9 cellular contexts compared by ENCODE assay signal in the genomic region with DNA sequence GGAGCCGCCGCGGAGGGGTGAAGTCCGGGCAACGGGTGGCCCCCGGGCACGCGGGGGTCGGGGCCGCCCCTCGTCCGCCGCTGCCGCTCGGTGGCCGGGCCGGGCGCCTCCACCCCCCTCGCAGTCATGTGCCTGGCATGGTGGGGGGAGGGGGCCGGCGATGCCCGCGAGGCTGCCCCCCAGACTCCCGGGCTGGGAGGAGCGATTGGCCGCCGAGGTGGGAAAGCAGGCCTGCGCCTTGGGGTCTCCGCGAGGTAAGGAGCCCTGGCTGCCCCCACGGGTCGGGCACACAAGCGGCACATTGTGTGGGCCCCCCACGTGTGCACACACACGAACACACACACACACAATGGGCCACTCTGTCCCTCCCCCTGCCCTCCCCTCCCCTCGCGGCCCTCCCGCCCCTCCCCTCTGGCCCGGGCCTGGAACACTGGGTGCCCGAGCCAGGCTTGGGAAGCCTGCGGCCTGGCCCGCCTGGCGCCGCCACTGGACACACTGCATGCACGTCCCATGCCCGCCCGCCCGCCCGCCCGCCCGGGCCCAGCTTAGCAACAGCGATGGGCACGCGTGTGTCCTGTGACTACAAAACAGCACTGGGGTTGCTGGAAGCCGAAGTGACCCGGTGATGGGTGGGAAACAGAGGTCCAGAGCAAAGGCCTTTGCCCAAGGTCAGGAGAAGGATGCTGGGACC. TPM values are rescaled to one million over a fixed set of nuclear protein-coding genes. Genes with fewer than 3 reads are reported as not detected.
DNase-seq lines count a peak whose midpoint lies in the region; ATAC-seq, FAIRE-seq and TF ChIP-seq lines count a peak whose summit lies in the region.
"Had no signal": no experiment of that assay in that cellular context is flagged by ENCODE, and none has a peak within 500 bp of the region (broad histone marks: within the 10 kb centered on the region; RNA-seq: fewer than 3 reads in every experiment).

No MANE protein-coding gene starts in this region.

- dilution Hi-C loops in keratinocyte (cut with MboI; ENCODE audit: extremely low pct_ligation_motif_present, low sequenced_read_pairs) = no loop called here

- H4K20me1 ChIP-seq in keratinocyte (ENCODE audit: control insufficient read depth, extremely low read depth, insufficient read depth, low read length) = no peaks in the 10 kb centered on the region

- H3K9me3 Mint-ChIP-seq in activated naive CD8-positive, alpha-beta T cell treated with anti-CD3 and anti-CD28 coated beads, Interleukin-2, amount 50 U/mL, for 24 hours = no peaks in the 10 kb centered on the region
- H3K9me3 Mint-ChIP-seq: central memory CD8-positive, alpha-beta T cell had no signal

- peaks cover 11% of the 10 kb centered on the region for H3K27me3 Mint-ChIP-seq in activated naive CD8-positive, alpha-beta T cell treated with anti-CD3 and anti-CD28 coated beads, Interleukin-2, amount 50 U/mL, for 24 hours
- H3K27me3 Mint-ChIP-seq: central memory CD8-positive, alpha-beta T cell had no signal

- peak overlapping the region; percentile 71 for H3K4me2 ChIP-seq in keratinocyte (ENCODE audit: control insufficient read depth, extremely low read depth, insufficient read depth, low read depth, low read length)

- no peaks in the 10 kb centered on the region for H3K9me1 ChIP-seq in keratinocyte (ENCODE audit: control insufficient read depth, extremely low read depth, insufficient read depth, low read length)

- ATAC-seq in thoracic aorta (ENCODE audit: insufficient number of reproducible peaks, low FRiP score, low read depth) = peak; percentile 40
- no peak for ATAC-seq in activated naive CD8-positive, alpha-beta T cell treated with anti-CD3 and anti-CD28 coated beads, Interleukin-2, amount 50 U/mL, for 24 hours
- ATAC-seq in GM18868 (IDR thresholded peaks at IDR 0.05; ENCODE audit: unreplicated experiment) = no peak
- ATAC-seq in HG03521 (IDR thresholded peaks at IDR 0.05; ENCODE audit: unreplicated experiment) = no peak

- no peaks in the 10 kb centered on the region for H3K4me1 Mint-ChIP-seq in activated naive CD8-positive, alpha-beta T cell treated with anti-CD3 and anti-CD28 coated beads, Interleukin-2, amount 50 U/mL, for 24 hours
- H3K4me1 Mint-ChIP-seq: central memory CD8-positive, alpha-beta T cell had no signal

- H3K4me3 ChIP-seq in bronchial epithelial cell (ENCODE audit: low read depth, low read length) (peak overlapping the region; percentile 50), keratinocyte (ENCODE audit: control insufficient read depth in 2 of 3, extremely low read depth in 1 of 3, insufficient read depth in 2 of 3, low read depth in 1 of 3, low read length in 3 of 3) (peak overlapping the region; percentile 48 to 60 (median 48)), thoracic aorta (peak overlapping the region; percentile 65)

- no peak for FAIRE-seq in bronchial epithelial cell (lab: Jason Lieb, UNC)
- FAIRE-seq in keratinocyte (lab: Jason Lieb, UNC) = no peak

- H3K36me3 ChIP-seq in bronchial epithelial cell (ENCODE audit: control insufficient read depth, insufficient read depth, low read length) = peaks cover 7% of the 10 kb centered on the region
- no peaks in the 10 kb centered on the region for H3K36me3 ChIP-seq in keratinocyte (ENCODE audit: control insufficient read depth in 2 of 2, extremely low read depth in 1 of 2, insufficient read depth in 2 of 2, low read length in 2 of 2)
- no peaks in the 10 kb centered on the region for H3K36me3 ChIP-seq in thoracic aorta

- H3K4me3 Mint-ChIP-seq in activated naive CD8-positive, alpha-beta T cell treated with anti-CD3 and anti-CD28 coated beads, Interleukin-2, amount 50 U/mL, for 24 hours = no peak overlapping the region

- peak overlapping the region; percentile 52 for H3K9ac ChIP-seq in keratinocyte (ENCODE audit: control insufficient read depth, extremely low read depth, insufficient read depth, low read length)

- no peaks in the 10 kb centered on the region for H3K9me3 ChIP-seq in keratinocyte (ENCODE audit: control insufficient read depth, low read depth, low read length)
- H3K9me3 ChIP-seq in thoracic aorta = no peaks in the 10 kb centered on the region

- no peak overlapping the region for H3K27ac Mint-ChIP-seq in activated naive CD8-positive, alpha-beta T cell treated with anti-CD3 and anti-CD28 coated beads, Interleukin-2, amount 50 U/mL, for 24 hours

- peaks cover 11% of the 10 kb centered on the region for H3K79me2 ChIP-seq in keratinocyte (ENCODE audit: control insufficient read depth, insufficient read depth, low read length)

- no peaks in the 10 kb centered on the region for H3K36me3 Mint-ChIP-seq in activated naive CD8-positive, alpha-beta T cell treated with anti-CD3 and anti-CD28 coated beads, Interleukin-2, amount 50 U/mL, for 24 hours (ENCODE audit: low read depth)

- TF ChIP-seq CTCF in bronchial epithelial cell (IDR thresholded peaks at IDR 0.05; ENCODE audit: insufficient read depth, low read length, severe bottlenecking) (no peak), keratinocyte (optimal IDR thresholded peaks at IDR 0.05 in 1 of 3, IDR thresholded peaks at IDR 0.05 in 1 of 3, conservative IDR thresholded peaks at IDR 0.05 in 1 of 3; ENCODE audit: extremely low read depth in 1 of 3, insufficient read depth in 2 of 3, low read length in 3 of 3) (no peak), thoracic aorta (IDR thresholded peaks at IDR 0.05) (no peak)

- H3K27me3 ChIP-seq in bronchial epithelial cell (ENCODE audit: control insufficient read depth, insufficient read depth, low read length) = no peaks in the 10 kb centered on the region
- no peaks in the 10 kb centered on the region for H3K27me3 ChIP-seq in keratinocyte (ENCODE audit: control insufficient read depth, extremely low read depth, insufficient read depth, low read length)
- no peaks in the 10 kb centered on the region for H3K27me3 ChIP-seq in thoracic aorta (replicated peaks; ENCODE audit: insufficient read depth)

- DNase-seq in HT-29 (ENCODE audit: low spot score) (peak; percentile 69), bronchial epithelial cell (ENCODE audit: low read depth) (no peak), keratinocyte (ENCODE audit: low read depth, low spot score) (no peak), thoracic aorta (ENCODE audit: low spot score) (no peak)
- no peak for DNase-seq in activated naive CD8-positive, alpha-beta T cell treated with anti-CD3 and anti-CD28 coated beads, Interleukin-2, amount 50 U/mL, for 24 hours
- DNase-seq in activated CD8-positive, alpha-beta memory T cell treated with anti-CD3 and anti-CD28 coated beads for 24 hours = no peak

- H3K4me1 ChIP-seq in keratinocyte (ENCODE audit: control insufficient read depth, extremely low read depth, insufficient read depth, low read length) (peaks cover 8% of the 10 kb centered on the region), thoracic aorta (ENCODE audit: control insufficient read depth in 1 of 2, low read depth in 2 of 2) (peaks cover 0 to 8% of the 10 kb centered on the region in 2 donors)

- H2AFZ ChIP-seq in keratinocyte (ENCODE audit: control insufficient read depth, low read length) = no peak overlapping the region

- no peak overlapping the region for H3K27ac ChIP-seq in keratinocyte (ENCODE audit: control insufficient read depth, insufficient read depth, low read length)
- H3K27ac ChIP-seq in thoracic aorta = peak overlapping the region in 1 of 2 donors; percentile 30

RNA-seq across cellular contexts. Expression of gene SLC6A8, which starts 1.3 kb away (rescaled TPM):
- 98.8 and 127 TPM in 2 replicates for total RNA-seq in HT-29 (2014; rRNA removed; shearing (Covaris generic))
- total RNA-seq in bronchial epithelial cell (42.4 and 49.3 TPM in 2 replicates), thoracic aorta (10 to 100 TPM; 16.8 to 16.9 TPM)
- polyA plus RNA-seq in keratinocyte = 33.6 to 56.7 TPM (median 56.1 TPM) in 3 replicates
- polyA plus RNA-seq in keratinocyte (2011; ENCODE audit: low read depth) = 5.0 TPM
- polyA plus RNA-seq in keratinocyte (2011; cell fraction: cytosol; rRNA removed) = 36.1 and 67.5 TPM in 2 replicates
- polyA plus RNA-seq in keratinocyte (2011; cell fraction: nucleus; rRNA removed) = 134 and 177 TPM in 2 replicates
- 44.7 and 84.3 TPM in 2 replicates for polyA plus RNA-seq in keratinocyte (2012; ENCODE audit: low replicate concordance)
- polyA minus RNA-seq in keratinocyte = 95.2 to 220 TPM (median 115 TPM) in 3 replicates
- polyA minus RNA-seq in keratinocyte (2011; cell fraction: cytosol; rRNA and poly(A)+ RNA removed) = 109 TPM
- 101 and 107 TPM in 2 replicates for polyA minus RNA-seq in keratinocyte (2011; cell fraction: nucleus; rRNA and poly(A)+ RNA removed)

RNA-seq across cellular contexts. Expression of gene PNCK, which starts 15.4 kb away (rescaled TPM):
- 0.99 and 1.1 TPM in 2 replicates for total RNA-seq in HT-29 (2014; rRNA removed; shearing (Covaris generic))
- total RNA-seq in bronchial epithelial cell = 1.5 and 2.1 TPM in 2 replicates
- polyA plus RNA-seq in keratinocyte = 0.05 to 0.37 TPM (median 0.24 TPM) in 3 replicates
- polyA plus RNA-seq in keratinocyte (2011; ENCODE audit: low read depth) = not detected
- 0.14 TPM in 1 of 2 replicates, not detected in the other for polyA plus RNA-seq in keratinocyte (2011; cell fraction: cytosol; rRNA removed)
- polyA plus RNA-seq in keratinocyte (2011; cell fraction: nucleus; rRNA removed) = 0.90 and 1.5 TPM in 2 replicates
- polyA plus RNA-seq in keratinocyte (2012; ENCODE audit: low replicate concordance) = 0.25 TPM in 1 of 2 replicates, not detected in the other
- polyA minus RNA-seq in keratinocyte = 0.10 TPM in 1 of 3 replicates, not detected in the others
- not detected for polyA minus RNA-seq in keratinocyte (2011; cell fraction: cytosol; rRNA and poly(A)+ RNA removed)
- not detected in 2 replicates for polyA minus RNA-seq in keratinocyte (2011; cell fraction: nucleus; rRNA and poly(A)+ RNA removed)
- total RNA-seq in thoracic aorta = 1 to 10 TPM; 1.2 to 3.2 TPM

RNA-seq across cellular contexts. Expression of gene BCAP31, which starts 35.1 kb away (rescaled TPM):
- total RNA-seq in HT-29 (2014; rRNA removed; shearing (Covaris generic)) = 387 and 409 TPM in 2 replicates
- total RNA-seq in bronchial epithelial cell (300 and 322 TPM in 2 replicates), thoracic aorta (100 to 1,000 TPM in 1 of 2 donors, 10 to 100 TPM in 1; 82.7 to 104 TPM)
- polyA plus RNA-seq in keratinocyte = 260 to 267 TPM (median 262 TPM) in 3 replicates
- polyA plus RNA-seq in keratinocyte (2011; ENCODE audit: low read depth) = 151 TPM
- 238 and 264 TPM in 2 replicates for polyA plus RNA-seq in keratinocyte (2011; cell fraction: cytosol; rRNA removed)
- 373 and 377 TPM in 2 replicates for polyA plus RNA-seq in keratinocyte (2011; cell fraction: nucleus; rRNA removed)
- 285 and 352 TPM in 2 replicates for polyA plus RNA-seq in keratinocyte (2012; ENCODE audit: low replicate concordance)
- polyA minus RNA-seq in keratinocyte = 247 to 367 TPM (median 298 TPM) in 3 replicates
- polyA minus RNA-seq in keratinocyte (2011; cell fraction: cytosol; rRNA and poly(A)+ RNA removed) = 181 TPM
- polyA minus RNA-seq in keratinocyte (2011; cell fraction: nucleus; rRNA and poly(A)+ RNA removed) = 111 and 169 TPM in 2 replicates

RNA-seq across cellular contexts. Expression of gene ABCD1, which starts 35.6 kb away (rescaled TPM):
- 28.2 and 31.6 TPM in 2 replicates for total RNA-seq in HT-29 (2014; rRNA removed; shearing (Covaris generic))
- total RNA-seq in bronchial epithelial cell (1.7 and 1.8 TPM in 2 replicates), thoracic aorta (10 to 100 TPM; 24.3 to 40.6 TPM)
- 0.81 to 2.0 TPM (median 0.86 TPM) in 3 replicates for polyA plus RNA-seq in keratinocyte
- 0.32 TPM for polyA plus RNA-seq in keratinocyte (2011; ENCODE audit: low read depth)
- 0.78 and 1.8 TPM in 2 replicates for polyA plus RNA-seq in keratinocyte (2011; cell fraction: cytosol; rRNA removed)
- 3.2 TPM in 2 replicates for polyA plus RNA-seq in keratinocyte (2011; cell fraction: nucleus; rRNA removed)
- 1.3 and 3.9 TPM in 2 replicates for polyA plus RNA-seq in keratinocyte (2012; ENCODE audit: low replicate concordance)
- polyA minus RNA-seq in keratinocyte = 2.1 to 6.0 TPM (median 2.9 TPM) in 3 replicates
- 3.5 TPM for polyA minus RNA-seq in keratinocyte (2011; cell fraction: cytosol; rRNA and poly(A)+ RNA removed)
- 4.3 and 7.4 TPM in 2 replicates for polyA minus RNA-seq in keratinocyte (2011; cell fraction: nucleus; rRNA and poly(A)+ RNA removed)

RNA-seq across cellular contexts. Expression of gene DUSP9, which starts 42.0 kb away (rescaled TPM):
- total RNA-seq in HT-29 (2014; rRNA removed; shearing (Covaris generic)) = not detected in 2 replicates
- total RNA-seq in bronchial epithelial cell (0.77 and 1.3 TPM in 2 replicates), thoracic aorta (not detected)
- 0.47 to 0.57 TPM (median 0.50 TPM) in 3 replicates for polyA plus RNA-seq in keratinocyte
- not detected for polyA plus RNA-seq in keratinocyte (2011; ENCODE audit: low read depth)
- polyA plus RNA-seq in keratinocyte (2011; cell fraction: cytosol; rRNA removed) = 0.16 and 0.55 TPM in 2 replicates
- polyA plus RNA-seq in keratinocyte (2011; cell fraction: nucleus; rRNA removed) = 0.57 and 0.65 TPM in 2 replicates
- polyA plus RNA-seq in keratinocyte (2012; ENCODE audit: low replicate concordance) = 0.81 TPM in 1 of 2 replicates, not detected in the other
- 0.20 to 0.89 TPM (median 0.77 TPM) in 3 replicates for polyA minus RNA-seq in keratinocyte
- 3.3 TPM for polyA minus RNA-seq in keratinocyte (2011; cell fraction: cytosol; rRNA and poly(A)+ RNA removed)
- polyA minus RNA-seq in keratinocyte (2011; cell fraction: nucleus; rRNA and poly(A)+ RNA removed) = 0.32 TPM in 1 of 2 replicates, not detected in the other
